In the genomic region with DNA sequence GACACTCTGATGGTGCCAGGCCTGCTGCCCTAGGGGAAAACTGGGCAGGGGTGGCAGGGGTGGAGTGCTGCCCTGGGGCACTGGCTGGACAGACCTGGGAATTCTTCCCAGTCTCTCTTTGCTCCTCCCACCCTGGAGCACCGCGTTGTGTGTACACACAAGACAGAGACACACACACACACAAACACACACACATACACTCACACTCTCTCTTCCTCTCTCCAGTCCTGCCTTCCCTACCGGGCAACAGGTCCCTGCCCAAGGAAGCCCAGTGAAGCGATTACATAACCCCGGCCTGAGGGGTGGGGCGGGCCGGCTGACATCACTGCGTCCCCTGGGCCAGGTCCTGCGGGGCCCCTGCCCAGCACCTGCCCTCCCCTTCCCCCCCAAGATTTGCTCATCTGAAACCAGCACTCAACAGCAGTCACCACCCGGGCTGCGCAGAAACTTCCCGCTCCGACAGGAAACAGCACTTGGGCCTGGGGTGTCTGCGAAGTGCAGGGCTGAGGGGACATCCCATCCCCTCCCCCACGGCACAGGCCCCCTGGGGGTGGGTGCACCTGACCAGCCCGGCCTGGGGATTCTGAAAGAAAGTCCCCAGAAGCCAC, we compare ENCODE assay signal across 1 cellular context.
TF ChIP-seq lines count a peak whose summit lies in the region.

No MANE protein-coding gene starts in this region.

TF ChIP-seq in H1, 55 proteins besides CTCF, POLR2A, EP300 and RAD21:
- TF ChIP-seq SP4 (IDR thresholded peaks at IDR 0.05; ENCODE audit: low read length), result no peak
- peak; percentile 18; the same call in 1 of the 2 replicates for TF ChIP-seq CEBPB (IDR thresholded peaks at IDR 0.05; ENCODE audit: low read depth, low read length)
